12 cellular contexts compared by ENCODE assay signal in genomic region chr19:16199275-16199932, GRCh38. TPM values are rescaled to one million over a fixed set of nuclear protein-coding genes. Genes with fewer than 3 reads are reported as not detected.
DNase-seq lines count a peak whose midpoint lies in the region; ATAC-seq and TF ChIP-seq lines count a peak whose summit lies in the region.
"Had no signal": no experiment of that assay in that cellular context is flagged by ENCODE, and none has a peak within 500 bp of the region (broad histone marks: within the 10 kb centered on the region; RNA-seq: fewer than 3 reads in every experiment).

No MANE protein-coding gene starts in this region.

- POLR2A ChIA-PET in CD4-positive, alpha-beta T cell (lab: Charles Lee) = no interaction called here

- no peak for TF ChIP-seq CTCF in CD4-positive, alpha-beta T cell (IDR thresholded peaks at IDR 0.05)
- TF ChIP-seq CTCF in coronary artery (IDR thresholded peaks at IDR 0.05) = no peak
- TF ChIP-seq CTCF in neural cell (IDR thresholded peaks at IDR 0.05; ENCODE audit: poor library complexity, severe bottlenecking) = no peak

- in situ Hi-C loops in ACHN (cut with HindIII; ENCODE audit: low pct_ligation_motif_present, low pct_unique_long_range_greater_than_20kb, low sequenced_read_pairs) = no loop called here

- H3K9me2 ChIP-seq in neural cell (ENCODE audit: insufficient read depth, low read length) = no peaks in the 10 kb centered on the region

- peaks cover 50% of the 10 kb centered on the region for H3K36me3 Mint-ChIP-seq in CD4-positive, alpha-beta T cell (ENCODE audit: low read depth)
- H3K36me3 Mint-ChIP-seq in IgD-negative memory B cell = peaks cover 4% of the 10 kb centered on the region

- intact Hi-C loops in CD4-positive, alpha-beta T cell (cut with DNase I, micrococcal nuclease) = loop anchor here in 1 of 2 experiments (5.0 kb wide), 5 partner anchors 38 to 362 kb away; partner anchors contain the start of genes EPS15L1 and KLF2

- ATAC-seq in CD4-positive, alpha-beta T cell (ENCODE audit: poor library complexity) = no peak

- H3K4me3 Mint-ChIP-seq in CD4-positive, alpha-beta T cell = peak overlapping the region; percentile 87
- peak overlapping the region in 3 of 4 donors; percentile 84 to 90 (median 88) for H3K4me3 Mint-ChIP-seq in IgD-negative memory B cell

- no peak for TF ChIP-seq RAD21 in neural cell (conservative IDR thresholded peaks at IDR 0.05)

- no peak for DNase-seq in CD4-positive, alpha-beta T cell
- peak; percentile 70 for DNase-seq in coronary artery (ENCODE audit: low spot score)
- DNase-seq in AG08396 (ENCODE audit: low spot score) = no peak
- DNase-seq in amygdala (lab: John Stamatoyannopoulos, UW) = no peak
- DNase-seq in ACHN = no peak
- DNase-seq in GM03348 (ENCODE audit: low spot score) = no peak
- DNase-seq: NCI-H1417 had no signal

- H3K27ac Mint-ChIP-seq in CD4-positive, alpha-beta T cell = peak overlapping the region; percentile 92
- H3K27ac Mint-ChIP-seq in IgD-negative memory B cell = peak overlapping the region; percentile 8 to 92 (median 85)

- no peak for TF ChIP-seq EP300 in neural cell (conservative IDR thresholded peaks at IDR 0.05; ENCODE audit: poor library complexity, severe bottlenecking)

- no peaks in the 10 kb centered on the region for H3K9me3 Mint-ChIP-seq in CD4-positive, alpha-beta T cell
- no peaks in the 10 kb centered on the region for H3K9me3 Mint-ChIP-seq in IgD-negative memory B cell

- no peak overlapping the region for H2AFZ ChIP-seq in neural cell (ENCODE audit: low read depth, low read length)
- H2AFZ ChIP-seq: parathyroid adenoma had no signal

- H3K9me3 ChIP-seq in CD4-positive, alpha-beta T cell (ENCODE audit: control insufficient read depth, low read length) = no peaks in the 10 kb centered on the region
- no peaks in the 10 kb centered on the region for H3K9me3 ChIP-seq in neural cell (ENCODE audit: low read length)
- H3K9me3 ChIP-seq: SJSA1 had no signal

- H3F3A ChIP-seq in neural cell (ENCODE audit: insufficient read depth, low read length, poor library complexity, severe bottlenecking) = no peaks in the 10 kb centered on the region

- H4K20me1 ChIP-seq in neural cell (ENCODE audit: insufficient read depth) = no peaks in the 10 kb centered on the region

- peaks cover 37% of the 10 kb centered on the region for H3K4me1 Mint-ChIP-seq in CD4-positive, alpha-beta T cell (ENCODE audit: low read depth)
- H3K4me1 Mint-ChIP-seq in IgD-negative memory B cell = peaks cover 27 to 39% (median 29%) of the 10 kb centered on the region in 3 donors

- H3K27me3 Mint-ChIP-seq in CD4-positive, alpha-beta T cell = no peaks in the 10 kb centered on the region
- no peaks in the 10 kb centered on the region for H3K27me3 Mint-ChIP-seq in IgD-negative memory B cell

- CTCF ChIA-PET in CD4-positive, alpha-beta T cell (lab: Charles Lee) = no interaction called here

- H3K27me3 ChIP-seq in CD4-positive, alpha-beta T cell (ENCODE audit: control insufficient read depth, insufficient read depth, low read length) = no peaks in the 10 kb centered on the region
- no peaks in the 10 kb centered on the region for H3K27me3 ChIP-seq in neural cell (ENCODE audit: insufficient read depth, low read depth, low read length)
- H3K27me3 ChIP-seq: SJSA1 had no signal

- no peaks in the 10 kb centered on the region for H3K36me3 ChIP-seq in neural cell (ENCODE audit: insufficient read depth, low read length)

- H3K4me2 ChIP-seq in neural cell (ENCODE audit: low read length) = no peak overlapping the region

- no peak overlapping the region for H3K27ac ChIP-seq in CD4-positive, alpha-beta T cell (ENCODE audit: low read depth, low read length)
- H3K27ac ChIP-seq in coronary artery = peak overlapping the region in 1 of 2 donors; percentile 88
- H3K27ac ChIP-seq in neural cell (ENCODE audit: low read length) = no peak overlapping the region
- H3K27ac ChIP-seq: parathyroid adenoma, SJSA1 had no signal

- H3K9ac ChIP-seq in neural cell (ENCODE audit: low read length) = no peak overlapping the region
- H3K9ac ChIP-seq: parathyroid adenoma had no signal

- H3K79me2 ChIP-seq in neural cell (replicated peaks; ENCODE audit: insufficient read depth, low read length) = peaks cover 25% of the 10 kb centered on the region

- peak overlapping the region; percentile 88 for H3K4me3 ChIP-seq in coronary artery
- H3K4me3 ChIP-seq in neural cell (ENCODE audit: low read length) = peak overlapping the region; percentile 100

TF ChIP-seq in neural cell, 6 proteins besides CTCF, POLR2A, EP300 and RAD21:
- TF ChIP-seq POLR2AphosphoS5 (IDR thresholded peaks at IDR 0.05) (no peak), MXI1 (conservative IDR thresholded peaks at IDR 0.05; ENCODE audit: poor library complexity, severe bottlenecking) (no peak), REST (IDR thresholded peaks at IDR 0.05; ENCODE audit: borderline replicate concordance) (no peak), EZH2 (IDR thresholded peaks at IDR 0.05; ENCODE audit: borderline replicate concordance, insufficient read depth, low read length, poor library complexity, severe bottlenecking) (no peak), SMC3 (conservative IDR thresholded peaks at IDR 0.05; ENCODE audit: poor library complexity) (no peak), TAF1 (IDR thresholded peaks at IDR 0.05; ENCODE audit: low read depth) (no peak)
TF ChIP-seq in neural cell: peak in this region for 0.

RNA-seq across cellular contexts. Expression of gene AP1M1, which starts 1.7 kb away (rescaled TPM):
- 10 to 100 TPM; 52.1 to 58.3 TPM for total RNA-seq in CD4-positive, alpha-beta T cell
- polyA plus RNA-seq in IgD-negative memory B cell (130 TPM), neural cell (80.5 and 81.4 TPM in 2 replicates)
- 85.9 and 96.5 TPM in 2 replicates for polyA minus RNA-seq in neural cell

RNA-seq across cellular contexts. Expression of gene FAM32A, which starts 14.2 kb away (rescaled TPM):
- total RNA-seq in CD4-positive, alpha-beta T cell = 10 to 100 TPM; 44.5 to 50.3 TPM
- polyA plus RNA-seq in IgD-negative memory B cell (123 TPM), neural cell (520 and 545 TPM in 2 replicates)
- polyA minus RNA-seq in neural cell = 212 and 213 TPM in 2 replicates

RNA-seq across cellular contexts. Expression of gene CIB3, which starts 26.1 kb away (rescaled TPM):
- not detected for total RNA-seq in CD4-positive, alpha-beta T cell
- polyA plus RNA-seq in IgD-negative memory B cell (not detected), neural cell (not detected in 2 replicates)
- not detected in 2 replicates for polyA minus RNA-seq in neural cell
- total RNA-seq: fibroblast of villous mesenchyme, SJSA1 had no signal

RNA-seq across cellular contexts. Expression of gene HSH2D, which starts 55.9 kb away (rescaled TPM):
- total RNA-seq in CD4-positive, alpha-beta T cell = 10 to 100 TPM; 46.0 to 46.9 TPM
- 122 TPM for polyA plus RNA-seq in IgD-negative memory B cell
- not detected in 2 replicates for polyA plus RNA-seq in neural cell
- not detected in 2 replicates for polyA minus RNA-seq in neural cell
- total RNA-seq: fibroblast of villous mesenchyme, SJSA1 had no signal
